8 cellular contexts compared by ENCODE assay signal in the genomic region with DNA sequence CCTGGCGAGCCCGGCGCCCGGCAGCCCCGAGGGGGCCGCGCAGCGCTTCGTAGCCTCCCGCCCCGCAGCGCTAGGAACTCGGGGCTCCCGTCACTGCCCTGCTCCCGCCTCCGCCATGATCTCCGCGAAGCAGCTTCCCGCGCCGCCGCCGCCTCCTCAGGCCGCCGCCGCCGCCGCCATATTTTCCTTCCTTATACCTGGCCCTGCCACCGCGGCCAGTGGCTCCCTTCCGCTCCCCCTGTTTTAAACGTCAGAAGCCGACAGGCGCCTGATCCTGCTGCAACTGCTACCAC. TPM values are rescaled to one million over a fixed set of nuclear protein-coding genes. Genes with fewer than 3 reads are reported as not detected.
DNase-seq lines count a peak whose midpoint lies in the region; ATAC-seq and TF ChIP-seq lines count a peak whose summit lies in the region.

No MANE protein-coding gene starts in this region.

- peaks cover 36% of the 10 kb centered on the region for H3K36me3 Mint-ChIP-seq in activated CD8-positive, alpha-beta memory T cell treated with anti-CD3 and anti-CD28 coated beads, Interleukin-2, amount 10 ng/mL, durations not matched to agents 7 days and 5 days

- CTCF ChIA-PET in activated CD8-positive, alpha-beta memory T cell treated with anti-CD3 and anti-CD28 coated beads, Interleukin-2, amount 10 ng/mL, durations not matched to agents 7 days and 5 days (lab: Charles Lee), result interaction anchor here (1.8 kb wide), 1 partner anchor 401 kb away, joined by 5 read pairs; no protein-coding TSS in a partner anchor

- no peaks in the 10 kb centered on the region for H3K27me3 ChIP-seq in Peyer's patch
- H3K27me3 ChIP-seq in neutrophil, result peaks cover 6% of the 10 kb centered on the region

- H3K9me3 Mint-ChIP-seq in activated CD8-positive, alpha-beta memory T cell treated with anti-CD3 and anti-CD28 coated beads, Interleukin-2, amount 10 ng/mL, durations not matched to agents 7 days and 5 days (ENCODE audit: low read depth), result no peaks in the 10 kb centered on the region

- TF ChIP-seq CTCF in Peyer's patch (IDR thresholded peaks at IDR 0.05), result no peak
- TF ChIP-seq CTCF in neutrophil (IDR thresholded peaks at IDR 0.05), result no peak

- no peaks in the 10 kb centered on the region for H3K27me3 Mint-ChIP-seq in activated CD8-positive, alpha-beta memory T cell treated with anti-CD3 and anti-CD28 coated beads, Interleukin-2, amount 10 ng/mL, durations not matched to agents 7 days and 5 days

- no peak for TF ChIP-seq POLR2A in Peyer's patch (IDR thresholded peaks at IDR 0.05)

- H3K36me3 ChIP-seq in Peyer's patch (peaks cover 0 to 13% (median 0%) of the 10 kb centered on the region in 3 donors), neutrophil (peaks cover 12% of the 10 kb centered on the region)

- peak overlapping the region; percentile 75 to 97 (median 96) for H3K4me3 ChIP-seq in Peyer's patch
- peak overlapping the region; percentile 88 to 98 for H3K4me3 ChIP-seq in neutrophil (ENCODE audit: low read depth in 1 of 2, low read length in 1 of 2)

- H3K4me1 ChIP-seq in Peyer's patch (peaks cover 0 to 8% (median 0%) of the 10 kb centered on the region in 4 donors), neutrophil (ENCODE audit: control insufficient read depth in 1 of 2, insufficient read depth in 1 of 2, low read depth in 1 of 2, low read length in 1 of 2) (peaks cover 27 to 42% of the 10 kb centered on the region in 2 experiments)

- H3K27ac ChIP-seq in Peyer's patch (peak overlapping the region; percentile 96 to 100 (median 98)), neutrophil (peak overlapping the region; percentile 99)

- no peak for DNase-seq in activated CD8-positive, alpha-beta memory T cell treated with anti-CD3 and anti-CD28 coated beads, Interleukin-2, amount 10 ng/mL, durations not matched to agents 7 days and 5 days
- DNase-seq in activated CD8-positive, alpha-beta memory T cell treated with anti-CD3 and anti-CD28 coated beads, Interleukin-2, amount 50 U/mL, for 48 hours, result no peak
- DNase-seq in Peyer's patch (no peak), SHP77 treated with DMSO at 0.1 percent for 48 hours (lab: John Stamatoyannopoulos, UW) (no peak), NCI-H1436 (lab: John Stamatoyannopoulos, UW) (no peak)

- peak overlapping the region; percentile 100 for H3K27ac Mint-ChIP-seq in activated CD8-positive, alpha-beta memory T cell treated with anti-CD3 and anti-CD28 coated beads, Interleukin-2, amount 10 ng/mL, durations not matched to agents 7 days and 5 days

- H3K4me1 Mint-ChIP-seq in activated CD8-positive, alpha-beta memory T cell treated with anti-CD3 and anti-CD28 coated beads, Interleukin-2, amount 10 ng/mL, durations not matched to agents 7 days and 5 days, result peaks cover 23% of the 10 kb centered on the region

- peak overlapping the region; percentile 86 for H3K4me3 Mint-ChIP-seq in activated CD8-positive, alpha-beta memory T cell treated with anti-CD3 and anti-CD28 coated beads, Interleukin-2, amount 10 ng/mL, durations not matched to agents 7 days and 5 days

- peak; percentile 45 for ATAC-seq in activated CD8-positive, alpha-beta memory T cell treated with anti-CD3 and anti-CD28 coated beads, Interleukin-2, amount 10 ng/mL, durations not matched to agents 7 days and 5 days
- ATAC-seq in HG02884 (IDR thresholded peaks at IDR 0.05; ENCODE audit: unreplicated experiment) (peak; percentile 20), esophagus mucosa (peak; percentile 20)

- H3K9me3 ChIP-seq in Peyer's patch (no peaks in the 10 kb centered on the region), neutrophil (no peaks in the 10 kb centered on the region)

RNA-seq across cellular contexts. Expression of a gene that starts 0.3 kb away (rescaled TPM):
- total RNA-seq in activated CD8-positive, alpha-beta memory T cell treated with anti-CD3 and anti-CD28 coated beads, Interleukin-2, amount 10 ng/mL, durations not matched to agents 7 days and 5 days, result 100 to 1,000 TPM; 138 to 148 TPM
- total RNA-seq in Peyer's patch (100 to 1,000 TPM; 103 to 194 (median 116) TPM), esophagus mucosa (49.7 TPM)
